In the genomic region with DNA sequence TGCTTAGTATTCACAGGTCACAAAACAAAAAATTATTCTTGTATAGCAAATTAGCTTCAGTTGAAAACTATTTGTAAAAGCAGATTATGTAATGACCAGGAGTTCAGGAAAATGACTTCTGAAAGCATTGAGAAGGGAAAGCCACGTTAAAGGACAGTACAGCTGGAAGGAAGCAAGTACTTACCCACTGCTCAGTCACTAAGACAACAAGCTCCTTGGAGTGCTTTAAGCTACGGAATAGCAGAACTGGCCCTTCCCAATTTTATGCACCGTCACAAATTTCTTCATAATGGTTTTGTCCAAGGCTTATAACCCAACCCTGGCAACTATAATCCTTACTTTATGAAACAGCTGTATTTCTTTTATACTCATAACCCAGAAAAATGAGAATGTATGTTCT, we compare ENCODE assay signal across 8 cellular contexts. TPM values are rescaled to one million over a fixed set of nuclear protein-coding genes. Genes with fewer than 3 reads are reported as not detected.
DNase-seq lines count a peak whose midpoint lies in the region; ATAC-seq and TF ChIP-seq lines count a peak whose summit lies in the region.

No MANE protein-coding gene starts in this region.

- CTCF ChIA-PET in MCF 10A (lab: Yijun Ruan, JAX): interaction anchor here (0.8 to 2.9 kb wide), 6 partner anchors 13 to 287 kb away, joined by 3 to 18 read pairs (median 4); a partner anchor contains a TSS

- H3K18ac ChIP-seq in neuronal stem cell (ENCODE audit: low read length): no peak overlapping the region

- no peak overlapping the region for H3K4me2 ChIP-seq in neuronal stem cell (ENCODE audit: insufficient read depth, low read length, poor library complexity, severe bottlenecking)

- H4K91ac ChIP-seq in neuronal stem cell (ENCODE audit: low read depth, low read length, poor library complexity): no peak overlapping the region

- peak overlapping the region; percentile 38 for H3K4me3 Mint-ChIP-seq in MCF 10A (ENCODE audit: unreplicated experiment)

- H3K4me1 ChIP-seq in breast epithelium (no peaks in the 10 kb centered on the region), tibial artery (peaks cover 0 to 48% (median 6%) of the 10 kb centered on the region in 4 donors), neuronal stem cell (ENCODE audit: control insufficient read depth in 2 of 2, insufficient read depth in 1 of 2, low read depth in 1 of 2, low read length in 2 of 2) (no peaks in the 10 kb centered on the region)

- DNase-seq in MCF 10A (ENCODE audit: unreplicated experiment): peak; percentile 43
- no peak for DNase-seq in breast epithelium (ENCODE audit: low spot score in 2 of 2)
- DNase-seq in RKO (ENCODE audit: low spot score): peak; percentile 54
- DNase-seq in fibroblast of gingiva (ENCODE audit: low read depth): peak; percentile 61
- no peak for DNase-seq in tibial artery
- DNase-seq in neuronal stem cell (ENCODE audit: low spot score): no peak
- no peak for DNase-seq in NCI-H345 (lab: John Stamatoyannopoulos, UW)

- no peak overlapping the region for H2AFZ ChIP-seq in neuronal stem cell (ENCODE audit: low read length)

- no peak for ATAC-seq in HG02885 (IDR thresholded peaks at IDR 0.05; ENCODE audit: poor library complexity, unreplicated experiment)

- H2AK5ac ChIP-seq in neuronal stem cell (ENCODE audit: low read depth, low read length): no peak overlapping the region

- TF ChIP-seq POLR2A in breast epithelium (IDR thresholded peaks at IDR 0.05): no peak

- peaks cover 55% of the 10 kb centered on the region for H3K36me3 Mint-ChIP-seq in MCF 10A (ENCODE audit: insufficient read depth, unreplicated experiment)

- no peaks in the 10 kb centered on the region for H3K27me3 Mint-ChIP-seq in MCF 10A (ENCODE audit: insufficient read depth, unreplicated experiment)

- H3K27me3 ChIP-seq in breast epithelium (no peaks in the 10 kb centered on the region), tibial artery (no peaks in the 10 kb centered on the region), neuronal stem cell (ENCODE audit: control insufficient read depth in 3 of 3, insufficient read depth in 3 of 3, low read depth in 1 of 3, low read length in 3 of 3) (no peaks in the 10 kb centered on the region)

- intact Hi-C loops in MCF 10A (cut with micrococcal nuclease) (no loop called here), breast epithelium (cut with DNase I; ENCODE audit: low total_unique reads) (no loop called here), tibial artery (cut with DNase I; ENCODE audit: low total_unique reads) (no loop called here)

- H3K4ac ChIP-seq in neuronal stem cell (ENCODE audit: low read length): no peak overlapping the region

- BruUV-seq in MCF 10A (replicated peaks; lab: Mats Ljungman, UMichigan): no TSS peak

- no peak overlapping the region for H2BK5ac ChIP-seq in neuronal stem cell (ENCODE audit: low read length)

- no peaks in the 10 kb centered on the region for H3K9me3 Mint-ChIP-seq in MCF 10A (ENCODE audit: unreplicated experiment)

- peaks cover 3% of the 10 kb centered on the region for H3K79me1 ChIP-seq in neuronal stem cell (ENCODE audit: low read depth, low read length)

- no peak overlapping the region for H3K23ac ChIP-seq in neuronal stem cell (ENCODE audit: low read depth, low read length, poor library complexity)

- H2BK12ac ChIP-seq in neuronal stem cell (ENCODE audit: low read length): no peak overlapping the region

- H3K9me3 ChIP-seq in breast epithelium: no peaks in the 10 kb centered on the region
- H3K9me3 ChIP-seq in tibial artery: no peaks in the 10 kb centered on the region
- H3K9me3 ChIP-seq in neuronal stem cell (replicated peaks in 1 of 2; ENCODE audit: control insufficient read depth in 2 of 2, insufficient read depth in 1 of 2, low read depth in 1 of 2, low read length in 2 of 2): no peaks in the 10 kb centered on the region

- no peak overlapping the region for H3K27ac Mint-ChIP-seq in MCF 10A (ENCODE audit: low read depth, unreplicated experiment)

- H2BK15ac ChIP-seq in neuronal stem cell (ENCODE audit: low read length): no peak overlapping the region

- H3K14ac ChIP-seq in neuronal stem cell (ENCODE audit: low read length): no peak overlapping the region

- TF ChIP-seq CTCF in MCF 10A (IDR thresholded peaks at IDR 0.05; ENCODE audit: unreplicated experiment) (no peak), breast epithelium (IDR thresholded peaks at IDR 0.05) (no peak), tibial artery (IDR thresholded peaks at IDR 0.05) (no peak)

- no peak overlapping the region for H3K9ac ChIP-seq in neuronal stem cell (ENCODE audit: low read depth, low read length, poor library complexity)

- H4K8ac ChIP-seq in neuronal stem cell (ENCODE audit: low read depth, low read length): no peak overlapping the region

- no peak overlapping the region for H2BK120ac ChIP-seq in neuronal stem cell (ENCODE audit: low read depth, low read length)

- peaks cover 6% of the 10 kb centered on the region for H3K4me1 Mint-ChIP-seq in MCF 10A (ENCODE audit: insufficient read depth, unreplicated experiment)

- H3K36me3 ChIP-seq in breast epithelium (no peaks in the 10 kb centered on the region), tibial artery (peaks cover 8 to 19% (median 15%) of the 10 kb centered on the region in 3 donors), neuronal stem cell (replicated peaks in 1 of 2; ENCODE audit: control insufficient read depth in 2 of 2, insufficient read depth in 2 of 2, low read length in 2 of 2) (peaks cover 6 to 78% of the 10 kb centered on the region in 2 donors)

- POLR2A ChIA-PET in MCF 10A (lab: Yijun Ruan, JAX): interaction anchor here (0.7 to 10.2 kb wide), 7 partner anchors 14 to 289 kb away, joined by 3 to 158 read pairs (median 3); a partner anchor contains a TSS

- no CpG with 5 or more reads among the region's 3 CpGs for WGBS in neuronal stem cell (ENCODE audit: extremely low coverage in 2 of 2, insufficient read length in 2 of 2, insufficient replicate concordance in 1 of 2), 2 donors

- no peak overlapping the region for H3K27ac ChIP-seq in breast epithelium
- H3K27ac ChIP-seq in tibial artery: peak overlapping the region; percentile 54 to 93
- no peak overlapping the region for H3K27ac ChIP-seq in neuronal stem cell (replicated peaks; ENCODE audit: low read length)

- H3K4me3 ChIP-seq in breast epithelium (no peak overlapping the region), tibial artery (peak overlapping the region in 1 of 2 donors; percentile 60), neuronal stem cell (ENCODE audit: low read length in 2 of 2) (no peak overlapping the region)

RNA-seq across cellular contexts. Expression of a gene that starts 13.0 kb away (rescaled TPM):
- total RNA-seq in MCF 10A (2022) (18.4 and 21.0 TPM in 2 replicates), breast epithelium (1 to 10 TPM; 4.6 to 9.1 (median 7.2) TPM)
- polyA plus RNA-seq in neuronal stem cell (2013, experiment 1 of 2): 13.6 TPM
- polyA plus RNA-seq in neuronal stem cell (2013, experiment 2 of 2): 13.9 TPM

RNA-seq across cellular contexts. Expression of a gene that starts 54.0 kb away (rescaled TPM):
- total RNA-seq in MCF 10A (2022) (193 and 202 TPM in 2 replicates), breast epithelium (100 to 1,000 TPM in 1 of 3 donors, 10 to 100 TPM in 2; 64.8 to 104 (median 92.3) TPM)
- polyA plus RNA-seq in neuronal stem cell (2013, experiment 1 of 2): 149 TPM
- 154 TPM for polyA plus RNA-seq in neuronal stem cell (2013, experiment 2 of 2)

Comparison
In these comparisons a context has a peak if more than half of its experiments do, and no peak if none do; other contexts are left out.
1. DNase-seq: peak in MCF 10A (single experiment), RKO (single experiment) and fibroblast of gingiva (single experiment); none in breast epithelium (0 of 2), tibial artery (0 of 2), neuronal stem cell (single experiment) and NCI-H345 (single experiment).
2. H3K27ac ChIP-seq: peak in tibial artery (2 of 2); none in breast epithelium (0 of 2) and neuronal stem cell (single experiment).